11 cellular contexts compared by ENCODE assay signal in genomic region chr21:45768741-45769049, GRCh38.
DNase-seq lines count a peak whose midpoint lies in the region; ATAC-seq and TF ChIP-seq lines count a peak whose summit lies in the region.
"Had no signal": no experiment of that assay in that cellular context is flagged by ENCODE, and none has a peak within 500 bp of the region (broad histone marks: within the 10 kb centered on the region; RNA-seq: fewer than 3 reads in every experiment).

No MANE protein-coding gene starts in this region.

- H3K79me2 ChIP-seq in PC-3 (ENCODE audit: low read length): no peaks in the 10 kb centered on the region

- peak; percentile 74 for ATAC-seq in PC-3
- no peak for ATAC-seq in HG03571 (IDR thresholded peaks at IDR 0.05; ENCODE audit: unreplicated experiment)
- ATAC-seq: gastrocnemius medialis had no signal

- TF ChIP-seq CTCF in PC-3 (conservative IDR thresholded peaks at IDR 0.05; ENCODE audit: low read depth, low read length): peak; percentile 50
- peak; percentile 19 for TF ChIP-seq CTCF in brain microvascular endothelial cell (IDR thresholded peaks at IDR 0.05; ENCODE audit: low read depth, low read length, missing control alignments)

- no peaks in the 10 kb centered on the region for H3K9me2 ChIP-seq in PC-3 (replicated peaks; ENCODE audit: low read length)

- H2AFZ ChIP-seq in PC-3 (ENCODE audit: low read length): no peak overlapping the region

- H3F3A ChIP-seq in PC-3 (ENCODE audit: low read length, unreplicated experiment): no peaks in the 10 kb centered on the region

- no peak overlapping the region for H3K27ac ChIP-seq in PC-3 (ENCODE audit: low read length)
- H3K27ac ChIP-seq in brain microvascular endothelial cell: no peak overlapping the region
- H3K27ac ChIP-seq: colonic mucosa, gastrocnemius medialis had no signal

- no peaks in the 10 kb centered on the region for H3K4me1 ChIP-seq in PC-3 (ENCODE audit: insufficient read depth, low read length)
- H3K4me1 ChIP-seq: colonic mucosa, gastrocnemius medialis had no signal

- H3K9ac ChIP-seq in PC-3 (ENCODE audit: low read length): no peak overlapping the region

- H4K20me1 ChIP-seq in PC-3 (ENCODE audit: low read length): no peaks in the 10 kb centered on the region

- H3K36me3 ChIP-seq in PC-3 (ENCODE audit: low read depth, low read length) (no peaks in the 10 kb centered on the region), brain microvascular endothelial cell (replicated peaks) (no peaks in the 10 kb centered on the region)
- H3K36me3 ChIP-seq: colonic mucosa, gastrocnemius medialis had no signal

- peak; percentile 40 for DNase-seq in stimulated activated CD4-positive, alpha-beta T cell treated with anti-CD3 and anti-CD28 coated beads, Interleukin-1b, Interleukin-23, amount 100 ng/mL, for 48 hours
- no peak for DNase-seq in stimulated activated CD4-positive, alpha-beta T cell treated with anti-CD3 and anti-CD28 coated beads, Interleukin-4, amount 100 ng/mL, for 24 hours
- DNase-seq in PC-3: peak; percentile 22
- no peak for DNase-seq in brain microvascular endothelial cell
- DNase-seq in NOMO-1 treated with DMSO at 0.1 percent for 48 hours (lab: John Stamatoyannopoulos, UW; ENCODE audit: unreplicated experiment): no peak
- DNase-seq in NCI-H345 (lab: John Stamatoyannopoulos, UW): no peak
- no peak for DNase-seq in middle frontal gyrus (ENCODE audit: extremely low spot score, low spot score)
- DNase-seq: colonic mucosa, gastrocnemius medialis, NCI-H1417 treated with DMSO at 0.1 percent for 48 hours had no signal

- in situ Hi-C loops in brain microvascular endothelial cell (cut with HindIII; ENCODE audit: low pct_ligation_motif_present, low sequenced_read_pairs): no loop called here

- CTCF ChIA-PET in PC-3 (lab: Charles Lee): no interaction called here

- no peak overlapping the region for H3K4me2 ChIP-seq in PC-3 (ENCODE audit: low read length)

- intact Hi-C loops in PC-3 (cut with micrococcal nuclease): no loop called here

- POLR2A ChIA-PET in PC-3 (lab: Charles Lee; ENCODE audit: unreplicated experiment): no interaction called here

- no peaks in the 10 kb centered on the region for H3K9me3 ChIP-seq in PC-3 (ENCODE audit: low read length)
- H3K9me3 ChIP-seq: colonic mucosa had no signal

- no peaks in the 10 kb centered on the region for H3K27me3 ChIP-seq in PC-3 (ENCODE audit: low read length)
- H3K27me3 ChIP-seq in brain microvascular endothelial cell (replicated peaks): no peaks in the 10 kb centered on the region
- H3K27me3 ChIP-seq: colonic mucosa, gastrocnemius medialis had no signal

- H3K4me3 ChIP-seq in PC-3 (ENCODE audit: low read length) (no peak overlapping the region), brain microvascular endothelial cell (ENCODE audit: low read depth, low read length) (no peak overlapping the region)
- H3K4me3 ChIP-seq: colonic mucosa, gastrocnemius medialis had no signal

- no TSS peak for BruUV-seq in PC-3 (replicated peaks; lab: Mats Ljungman, UMichigan)

Comparison
In these comparisons a context has a peak if more than half of its experiments do, and no peak if none do; other contexts are left out.
1. DNase-seq: peak in stimulated activated CD4-positive, alpha-beta T cell treated with anti-CD3 and anti-CD28 coated beads, Interleukin-1b, Interleukin-23, amount 100 ng/mL, for 48 hours (single experiment) and PC-3 (single experiment); none in stimulated activated CD4-positive, alpha-beta T cell treated with anti-CD3 and anti-CD28 coated beads, Interleukin-4, amount 100 ng/mL, for 24 hours (single experiment), brain microvascular endothelial cell (single experiment), NOMO-1 treated with DMSO at 0.1 percent for 48 hours (single experiment), NCI-H345 (single experiment) and middle frontal gyrus (single experiment).